18 cellular contexts compared by ENCODE assay signal in the genomic region with DNA sequence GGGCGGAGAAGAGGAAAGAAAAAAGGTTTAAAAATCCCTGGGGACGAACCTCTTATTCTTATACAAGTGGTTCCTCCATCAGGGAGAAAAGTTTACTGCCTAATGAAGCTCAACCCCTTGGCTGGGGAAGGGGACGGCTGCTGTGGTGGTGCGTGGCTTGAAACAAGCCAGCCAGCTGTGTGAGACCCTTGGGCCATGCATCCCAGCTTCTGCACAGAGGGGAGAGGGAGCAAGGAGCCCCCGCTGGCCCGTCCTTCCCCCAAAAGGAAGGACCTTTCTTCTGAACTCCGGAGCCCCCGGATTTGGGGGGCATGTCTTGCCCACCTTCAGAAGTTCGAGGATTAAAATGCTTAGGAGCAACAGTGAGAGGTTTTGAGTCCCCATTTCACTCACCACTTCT.
"Had no signal": no experiment of that assay in that cellular context is flagged by ENCODE, and none has a peak within 500 bp of the region (broad histone marks: within the 10 kb centered on the region; RNA-seq: fewer than 3 reads in every experiment).

No MANE protein-coding gene starts in this region.

- H3K4me3 ChIP-seq: dorsolateral prefrontal cortex, gastrocnemius medialis, left lung, mucosa of descending colon, right lobe of liver, thyroid gland, vagina had no signal

- H3K36me3 Mint-ChIP-seq: mesothelial cell of epicardium; stimulated activated memory B cell treated with anti-CD40 and anti-IgM and Interleukin-4, amounts not matched to agents 10 μg/mL and 1 μg/mL and 100 μg/mL, for 72 hours had no signal

- H3K4me1 ChIP-seq: gastrocnemius medialis, left lung, parathyroid adenoma, right lobe of liver, thyroid gland, vagina had no signal

- H3K4me3 Mint-ChIP-seq: mesothelial cell of epicardium; naive B cell; stimulated activated memory B cell treated with anti-CD40 and anti-IgM and Interleukin-4, amounts not matched to agents 10 μg/mL and 1 μg/mL and 100 μg/mL, for 72 hours; stimulated activated naive CD8-positive, alpha-beta T cell treated with anti-CD3 and anti-CD28 coated beads, Interleukin-15, Interleukin-2, amounts not matched to agents 100 ng/mL and 50 ng/mL, for 24 hours had no signal

- H3K9me3 ChIP-seq: gastrocnemius medialis, mucosa of descending colon, neutrophil, right lobe of liver, thyroid gland, vagina had no signal

- H3K4me1 Mint-ChIP-seq: mesothelial cell of epicardium; naive B cell; stimulated activated memory B cell treated with anti-CD40 and anti-IgM and Interleukin-4, amounts not matched to agents 10 μg/mL and 1 μg/mL and 100 μg/mL, for 72 hours had no signal

- H3K27ac Mint-ChIP-seq: mesothelial cell of epicardium; progenitor cell of endocrine pancreas; stimulated activated memory B cell treated with anti-CD40 and anti-IgM and Interleukin-4, amounts not matched to agents 10 μg/mL and 1 μg/mL and 100 μg/mL, for 72 hours; stimulated activated naive CD8-positive, alpha-beta T cell treated with anti-CD3 and anti-CD28 coated beads, Interleukin-15, Interleukin-2, amounts not matched to agents 100 ng/mL and 50 ng/mL, for 24 hours had no signal

- H3K27me3 ChIP-seq: left lung, neutrophil, right lobe of liver, thyroid gland, vagina had no signal

- H3K27me3 Mint-ChIP-seq: progenitor cell of endocrine pancreas; stimulated activated memory B cell treated with anti-CD40 and anti-IgM and Interleukin-4, amounts not matched to agents 10 μg/mL and 1 μg/mL and 100 μg/mL, for 72 hours; stimulated activated naive CD8-positive, alpha-beta T cell treated with anti-CD3 and anti-CD28 coated beads, Interleukin-15, Interleukin-2, amounts not matched to agents 100 ng/mL and 50 ng/mL, for 24 hours had no signal

- H3K36me3 ChIP-seq: gastrocnemius medialis, left lung, neutrophil, right lobe of liver, thyroid gland, vagina had no signal

- H3K79me2 ChIP-seq: parathyroid adenoma had no signal

- H3K27ac ChIP-seq: dorsolateral prefrontal cortex, gastrocnemius medialis, left lung, neutrophil, parathyroid adenoma, right lobe of liver, thyroid gland, vagina had no signal

- DNase-seq: dorsolateral prefrontal cortex; effector CD4-positive, alpha-beta T cell; gastrocnemius medialis; left cardiac atrium; left lung; mesenchymal stem cell; mucosa of descending colon; naive B cell; right lobe of liver; stimulated activated CD4-positive, alpha-beta T cell treated with anti-CD3 and anti-CD28 coated beads, Interleukin-4, amount 100 ng/mL, for 4 hours; thyroid gland had no signal

- H2AFZ ChIP-seq: parathyroid adenoma had no signal

- H3K9me3 Mint-ChIP-seq: stimulated activated naive CD8-positive, alpha-beta T cell treated with anti-CD3 and anti-CD28 coated beads, Interleukin-15, Interleukin-2, amounts not matched to agents 100 ng/mL and 50 ng/mL, for 24 hours had no signal
